Comparison of ENCODE assay signal across 8 cellular contexts in the genomic region with DNA sequence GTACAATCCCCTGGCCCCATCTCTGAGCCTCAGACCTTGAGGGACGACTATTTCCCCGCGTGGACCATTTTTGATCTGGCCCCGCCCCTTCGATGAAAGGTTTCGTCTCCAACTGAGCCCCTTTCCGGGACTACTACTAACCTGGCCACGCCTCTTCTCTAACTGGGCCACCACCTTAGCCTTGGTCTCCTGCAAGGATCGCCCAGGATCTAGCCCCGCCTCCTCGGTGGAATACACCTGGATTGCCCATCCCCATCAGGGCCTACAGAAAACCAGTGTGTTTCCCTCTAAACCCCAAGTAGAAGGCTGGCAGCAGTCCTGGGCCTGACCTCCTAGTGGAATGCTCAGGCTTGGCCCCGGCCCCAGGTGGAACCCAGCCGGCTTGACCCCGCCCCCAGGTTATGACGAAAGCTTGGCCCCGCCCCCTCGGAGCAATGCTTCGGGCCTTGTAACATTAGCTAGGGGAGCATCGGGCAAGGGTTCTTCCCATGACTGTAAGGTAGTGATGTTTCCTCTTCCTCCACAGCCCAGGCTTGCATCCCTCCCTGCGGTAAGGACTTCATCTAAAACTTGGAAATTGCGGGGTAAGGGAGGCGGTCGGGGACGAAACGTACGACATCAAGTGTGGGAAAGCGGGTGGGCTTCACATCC. TPM values are rescaled to one million over a fixed set of nuclear protein-coding genes. Genes with fewer than 3 reads are reported as not detected.
DNase-seq lines count a peak whose midpoint lies in the region; TF ChIP-seq lines count a peak whose summit lies in the region.

No MANE protein-coding gene starts in this region.

- no peak overlapping the region for H3K27ac ChIP-seq in effector memory CD4-positive, alpha-beta T cell (ENCODE audit: insufficient read depth, low read length, poor library complexity, severe bottlenecking)
- H3K27ac ChIP-seq in MM.1S (ENCODE audit: low read length), result no peak overlapping the region

- H3K9ac ChIP-seq in MM.1S (ENCODE audit: low read length), result no peak overlapping the region

- no peaks in the 10 kb centered on the region for H4K20me1 ChIP-seq in MM.1S (ENCODE audit: insufficient read depth, low read length)

- H3K36me3 ChIP-seq in effector memory CD4-positive, alpha-beta T cell (ENCODE audit: control insufficient read depth, insufficient read depth, low read length), result no peaks in the 10 kb centered on the region
- no peaks in the 10 kb centered on the region for H3K36me3 ChIP-seq in MM.1S (replicated peaks; ENCODE audit: insufficient read depth, low read length)

- DNase-seq in GM12865 (ENCODE audit: low read depth), result peak; percentile 20
- peak; percentile 53 to 55 for DNase-seq in activated CD4-positive, alpha-beta T cell treated with anti-CD3 and anti-CD28 coated beads for 4 hours
- peak; percentile 15 to 44 (median 30) for DNase-seq in effector memory CD4-positive, alpha-beta T cell
- peak; percentile 25 to 56 for DNase-seq in lung microvascular endothelial cell (ENCODE audit: low read depth in 2 of 2)
- peak; percentile 34 for DNase-seq in stimulated activated naive CD4-positive, alpha-beta T cell treated with Interleukin-2 at 50 U/mL for 16 hours (lab: John Stamatoyannopoulos, UW)
- DNase-seq in GDM1 (lab: John Stamatoyannopoulos, UW), result no peak
- no peak for DNase-seq in MM.1S
- DNase-seq in NCI-H1092 (lab: John Stamatoyannopoulos, UW), result no peak

- no peaks in the 10 kb centered on the region for H3K79me2 ChIP-seq in MM.1S (ENCODE audit: low read length)

- H3K27me3 ChIP-seq in effector memory CD4-positive, alpha-beta T cell (replicated peaks; ENCODE audit: control insufficient read depth, insufficient read depth, low read length, poor library complexity, severe bottlenecking), result no peaks in the 10 kb centered on the region
- H3K27me3 ChIP-seq in MM.1S (replicated peaks; ENCODE audit: insufficient read depth, low read length), result no peaks in the 10 kb centered on the region

- peaks cover 19% of the 10 kb centered on the region for H3K4me1 ChIP-seq in effector memory CD4-positive, alpha-beta T cell (ENCODE audit: control insufficient read depth, insufficient read depth, low read length, poor library complexity, severe bottlenecking)
- H3K4me1 ChIP-seq in MM.1S (ENCODE audit: low read length), result no peaks in the 10 kb centered on the region

- no peaks in the 10 kb centered on the region for H3K9me2 ChIP-seq in MM.1S (replicated peaks; ENCODE audit: insufficient read depth, low read length)

- H3K9me3 ChIP-seq in effector memory CD4-positive, alpha-beta T cell (ENCODE audit: control insufficient read depth, low read length), result no peaks in the 10 kb centered on the region
- H3K9me3 ChIP-seq in MM.1S (replicated peaks; ENCODE audit: insufficient read depth, low read length), result no peaks in the 10 kb centered on the region

- H2AFZ ChIP-seq in MM.1S (ENCODE audit: low read length), result no peak overlapping the region

- H3K4me3 ChIP-seq in GM12865 (ENCODE audit: low read depth, low read length) (no peak overlapping the region), MM.1S (ENCODE audit: low read length) (no peak overlapping the region)
- H3K4me3 ChIP-seq in effector memory CD4-positive, alpha-beta T cell (ENCODE audit: insufficient read depth, low read depth, low read length, poor library complexity, severe bottlenecking), result no peak overlapping the region

- no peaks in the 10 kb centered on the region for H3F3A ChIP-seq in MM.1S (ENCODE audit: insufficient read depth, low read length)

- TF ChIP-seq CTCF in GM12865 (IDR thresholded peaks at IDR 0.05; ENCODE audit: insufficient read depth, low read depth, low read length, missing control alignments), result no peak
- TF ChIP-seq CTCF in MM.1S (IDR thresholded peaks at IDR 0.05; ENCODE audit: low read length), result no peak

- H3K4me2 ChIP-seq in MM.1S (ENCODE audit: low read depth, low read length), result no peak overlapping the region

RNA-seq across cellular contexts. Expression of a gene that starts 9.1 kb away (rescaled TPM):
- 3.9 and 7.7 TPM in 2 replicates for total RNA-seq in lung microvascular endothelial cell

RNA-seq across cellular contexts. Expression of a gene that starts 21.6 kb away (rescaled TPM):
- total RNA-seq in lung microvascular endothelial cell, result 0.20 and 0.22 TPM in 2 replicates

RNA-seq across cellular contexts. Expression of a gene that starts 49.5 kb away (rescaled TPM):
- total RNA-seq in lung microvascular endothelial cell, result not detected in 2 replicates

RNA-seq across cellular contexts. Expression of a gene that starts 55.6 kb away (rescaled TPM):
- total RNA-seq in lung microvascular endothelial cell, result not detected in 2 replicates

RNA-seq across cellular contexts. Expression of a gene that starts 58.8 kb away (rescaled TPM):
- total RNA-seq in lung microvascular endothelial cell, result not detected in 2 replicates

Comparison
In these comparisons a context has a peak if more than half of its experiments do, and no peak if none do; other contexts are left out.
1. DNase-seq: peak in GM12865 (single experiment), activated CD4-positive, alpha-beta T cell treated with anti-CD3 and anti-CD28 coated beads for 4 hours (2 of 2), effector memory CD4-positive, alpha-beta T cell (3 of 3), lung microvascular endothelial cell (2 of 2) and stimulated activated naive CD4-positive, alpha-beta T cell treated with Interleukin-2 at 50 U/mL for 16 hours (single experiment); none in GDM1 (single experiment), MM.1S (single experiment) and NCI-H1092 (single experiment).